Comparison of ENCODE assay signal across 12 cellular contexts in genomic region chr6:116434056-116434725, GRCh38.
"Had no signal": no experiment of that assay in that cellular context is flagged by ENCODE, and none has a peak within 500 bp of the region (broad histone marks: within the 10 kb centered on the region; RNA-seq: fewer than 3 reads in every experiment).

No MANE protein-coding gene starts in this region.

- ATAC-seq: naive thymus-derived CD4-positive, alpha-beta T cell had no signal

- DNase-seq: effector CD4-positive, alpha-beta T cell; endodermal cell; foreskin melanocyte; heart left ventricle; hippocampal formation; mammary epithelial cell; naive thymus-derived CD4-positive, alpha-beta T cell; posterior cingulate gyrus; small intestine; stimulated activated CD4-positive, alpha-beta T cell treated with anti-CD3 and anti-CD28 coated beads, Interleukin-12 subunit alpha, Interleukin-12 subunit beta, amount 100 ng/mL, for 4 hours; stimulated activated naive CD4-positive, alpha-beta T cell; trophoblast cell had no signal
